9 cellular contexts compared by ENCODE assay signal in genomic region chr17:43019418-43019817, GRCh38. TPM values are rescaled to one million over a fixed set of nuclear protein-coding genes. Genes with fewer than 3 reads are reported as not detected.
DNase-seq lines count a peak whose midpoint lies in the region; ATAC-seq and TF ChIP-seq lines count a peak whose summit lies in the region.
"Had no signal": no experiment of that assay in that cellular context is flagged by ENCODE, and none has a peak within 500 bp of the region (broad histone marks: within the 10 kb centered on the region; RNA-seq: fewer than 3 reads in every experiment).

No MANE protein-coding gene starts in this region.

- H3K4me1 Mint-ChIP-seq in T-helper 17 cell, result peaks cover 35% of the 10 kb centered on the region

- H3K36me3 Mint-ChIP-seq in T-helper 17 cell (ENCODE audit: low read depth), result peaks cover 2% of the 10 kb centered on the region

- no peak for TF ChIP-seq CTCF in fibroblast of villous mesenchyme (IDR thresholded peaks at IDR 0.05; ENCODE audit: insufficient read depth, low read depth, low read length)

- H3K4me3 ChIP-seq in fibroblast of villous mesenchyme (ENCODE audit: low read depth, low read length), result peak overlapping the region; percentile 99

- H3K4me3 Mint-ChIP-seq in T-helper 17 cell, result peak overlapping the region; percentile 56

- H3K27me3 Mint-ChIP-seq in T-helper 17 cell, result no peaks in the 10 kb centered on the region

- H3K27ac Mint-ChIP-seq in T-helper 17 cell, result peak overlapping the region; percentile 89

- DNase-seq in COLO829 (ENCODE audit: low spot score) (peak; percentile 51), T-helper 17 cell (no peak), fibroblast of villous mesenchyme (ENCODE audit: low read depth) (peak; percentile 44), retina (peak; percentile 37), 8988T (no peak)
- no peak for DNase-seq in activated CD4-positive, CD25-positive, alpha-beta regulatory T cell treated with anti-CD3 and anti-CD28 coated beads, Interleukin-2, amount 50 U/mL, for 72 hours
- DNase-seq in activated CD4-positive, alpha-beta T cell treated with anti-CD3 and anti-CD28 coated beads for 48 hours, result no peak
- DNase-seq: NCI-H1092 had no signal

- H3K9me3 ChIP-seq in T-helper 17 cell (ENCODE audit: control insufficient read depth, low read length, poor library complexity, severe bottlenecking), result no peaks in the 10 kb centered on the region

- ATAC-seq in T-helper 17 cell (no peak), HG02588 (IDR thresholded peaks at IDR 0.05; ENCODE audit: unreplicated experiment) (no peak)

RNA-seq across cellular contexts. Expression of gene VAT1, which starts 2.8 kb away (rescaled TPM):
- total RNA-seq in T-helper 17 cell (10 to 100 TPM; 26.0 to 29.3 TPM), fibroblast of villous mesenchyme (207 and 320 TPM in 2 replicates)

RNA-seq across cellular contexts. Expression of gene RND2, which starts 5.6 kb away (rescaled TPM):
- 1 to 10 TPM in 1 of 2 donors, under 1 TPM in 1; 0.12 to 1.1 TPM for total RNA-seq in T-helper 17 cell
- total RNA-seq in fibroblast of villous mesenchyme, result 0.97 and 1.3 TPM in 2 replicates

RNA-seq across cellular contexts. Expression of gene IFI35, which starts 12.8 kb away (rescaled TPM):
- total RNA-seq in T-helper 17 cell (10 to 100 TPM; 23.1 to 23.8 TPM), fibroblast of villous mesenchyme (31.5 and 34.5 TPM in 2 replicates)

RNA-seq across cellular contexts. Expression of gene RPL27, which starts 21.2 kb away (rescaled TPM):
- total RNA-seq in T-helper 17 cell (1,000 to 10,000 TPM; 1,342 to 1,395 TPM), fibroblast of villous mesenchyme (1,005 and 1,254 TPM in 2 replicates)

RNA-seq across cellular contexts. Expression of gene RUNDC1, which starts 39.1 kb away (rescaled TPM):
- total RNA-seq in T-helper 17 cell, result 10 to 100 TPM; 15.6 to 16.6 TPM
- total RNA-seq in fibroblast of villous mesenchyme, result 9.3 and 11.2 TPM in 2 replicates

Comparison
In these comparisons a context has a peak if more than half of its experiments do, and no peak if none do; other contexts are left out.
1. DNase-seq: peak in COLO829 (single experiment), fibroblast of villous mesenchyme (single experiment) and retina (single experiment); none in T-helper 17 cell (0 of 3), activated CD4-positive, CD25-positive, alpha-beta regulatory T cell treated with anti-CD3 and anti-CD28 coated beads, Interleukin-2, amount 50 U/mL, for 72 hours (single experiment), 8988T (single experiment) and activated CD4-positive, alpha-beta T cell treated with anti-CD3 and anti-CD28 coated beads for 48 hours (single experiment).